In genomic region chr1:237050185-237050584, GRCh38 we compare ENCODE assay signal across 29 cellular contexts. TPM values are rescaled to one million over a fixed set of nuclear protein-coding genes. Genes with fewer than 3 reads are reported as not detected.
DNase-seq lines count a peak whose midpoint lies in the region; ATAC-seq, FAIRE-seq and TF ChIP-seq lines count a peak whose summit lies in the region.
"Had no signal": no experiment of that assay in that cellular context is flagged by ENCODE, and none has a peak within 500 bp of the region (broad histone marks: within the 10 kb centered on the region; RNA-seq: fewer than 3 reads in every experiment).

No MANE protein-coding gene starts in this region.

- H3K23me2 ChIP-seq in H1 (ENCODE audit: low read depth, low read length): no peaks in the 10 kb centered on the region; the same call in 1 of the 2 replicates

- TF ChIP-seq EP300 in H1 (IDR thresholded peaks at IDR 0.05; ENCODE audit: borderline replicate concordance in 1 of 2, low read depth in 2 of 2, low read length in 2 of 2): no peak

- H3K4me3 ChIP-seq in H1 (ENCODE audit: extremely low read depth in 1 of 4, insufficient read depth in 2 of 4, low read depth in 3 of 4, low read length in 4 of 4): no peak overlapping the region
- no peak overlapping the region for H3K4me3 ChIP-seq in trophoblast cell (ENCODE audit: low read depth, low read length)
- H3K4me3 ChIP-seq in A673 (ENCODE audit: low read depth, low read length, poor library complexity, severe bottlenecking): no peak overlapping the region
- H3K4me3 ChIP-seq: PC-9 had no signal

- no peak overlapping the region for H3K4me3 Mint-ChIP-seq in activated naive CD4-positive, alpha-beta T cell treated with anti-CD3 and anti-CD28 coated beads, Interleukin-2, amount 10 ng/mL, durations not matched to agents 7 days and 5 days
- H3K4me3 Mint-ChIP-seq: CD14-positive monocyte; CD8-positive, alpha-beta memory T cell; IgD-negative memory B cell had no signal

- no peak overlapping the region for H3K23ac ChIP-seq in H1 (ENCODE audit: insufficient read length)
- no peak overlapping the region for H3K23ac ChIP-seq in trophoblast cell (ENCODE audit: low read length)

- FAIRE-seq in H1 (lab: Jason Lieb, UNC): no peak
- FAIRE-seq: GM12891 had no signal

- POLR2A ChIA-PET in H1 (lab: Charles Lee; ENCODE audit: partially characterized antibody) (no interaction called here), A673 (lab: Charles Lee; ENCODE audit: low non-redundant PET) (no interaction called here)

- no peak overlapping the region for H3K9ac ChIP-seq in H1 (replicated peaks in 1 of 4; ENCODE audit: extremely low read depth in 1 of 4, low read depth in 3 of 4, low read length in 3 of 4)
- no peak overlapping the region for H3K9ac ChIP-seq in trophoblast cell (ENCODE audit: low read length)
- H3K9ac ChIP-seq: KMS-11 had no signal

- no peak overlapping the region for H2BK20ac ChIP-seq in H1 (ENCODE audit: low read length)

- H3K36me3 ChIP-seq in H1 (ENCODE audit: control insufficient read depth in 2 of 4, insufficient read depth in 4 of 4, low read length in 3 of 4): no peaks in the 10 kb centered on the region
- no peaks in the 10 kb centered on the region for H3K36me3 ChIP-seq in trophoblast cell (ENCODE audit: control insufficient read depth in 1 of 2, insufficient read depth in 2 of 2, low read length in 2 of 2)
- H3K36me3 ChIP-seq in A673 (ENCODE audit: insufficient read depth, low read length, poor library complexity, severe bottlenecking): no peaks in the 10 kb centered on the region
- H3K36me3 ChIP-seq: BE2C had no signal

- peaks cover 4% of the 10 kb centered on the region for H3K27me3 Mint-ChIP-seq in activated naive CD4-positive, alpha-beta T cell treated with anti-CD3 and anti-CD28 coated beads, Interleukin-2, amount 10 ng/mL, durations not matched to agents 7 days and 5 days

- H3K4me1 ChIP-seq in H1 (replicated peaks in 1 of 4; ENCODE audit: control insufficient read depth in 3 of 4, insufficient read depth in 4 of 4, low read length in 3 of 4) (peaks cover under 1 to 22% (median 14%) of the 10 kb centered on the region in 4 experiments; a peak in 6 of 7 replicates), trophoblast cell (ENCODE audit: control insufficient read depth in 1 of 2, insufficient read depth in 2 of 2, low read length in 2 of 2) (peaks cover 3 to 7% of the 10 kb centered on the region in 2 experiments), A673 (ENCODE audit: insufficient read depth, low read length, poor library complexity, severe bottlenecking) (no peaks in the 10 kb centered on the region)
- H3K4me1 ChIP-seq: BE2C had no signal

- H4K8ac ChIP-seq in H1 (ENCODE audit: extremely low read depth, insufficient read depth, low read length): no peak overlapping the region
- no peak overlapping the region for H4K8ac ChIP-seq in trophoblast cell (ENCODE audit: low read depth, low read length)

- H3K9me3 Mint-ChIP-seq in activated naive CD4-positive, alpha-beta T cell treated with anti-CD3 and anti-CD28 coated beads, Interleukin-2, amount 10 ng/mL, durations not matched to agents 7 days and 5 days: no peaks in the 10 kb centered on the region

- H2AFZ ChIP-seq in H1 (ENCODE audit: low read length): no peak overlapping the region
- no peak overlapping the region for H2AFZ ChIP-seq in trophoblast cell (ENCODE audit: insufficient read depth, low read length, poor library complexity)
- H2AFZ ChIP-seq: PC-9 had no signal

- no peak overlapping the region for H3K56ac ChIP-seq in H1 (replicated peaks; ENCODE audit: insufficient read length, low read depth, low read length)

- H3K14ac ChIP-seq in H1 (ENCODE audit: insufficient read length): no peak overlapping the region
- H3K14ac ChIP-seq in trophoblast cell (ENCODE audit: low read length): no peak overlapping the region

- TF ChIP-seq RAD21 in H1 (IDR thresholded peaks at IDR 0.05 in 1 of 2, conservative IDR thresholded peaks at IDR 0.05 in 1 of 2; ENCODE audit: low read depth in 2 of 2, low read length in 2 of 2): no peak

- intact Hi-C loops in Right ventricle myocardium superior (cut with DNase I): no loop called here
- intact Hi-C loops in Right ventricle myocardium inferior (cut with DNase I): no loop called here
- intact Hi-C loops in left ventricle myocardium superior (cut with micrococcal nuclease): no loop called here
- intact Hi-C loops in A673 (cut with micrococcal nuclease; ENCODE audit: unreplicated experiment): no loop called here

- no peaks in the 10 kb centered on the region for H4K20me1 ChIP-seq in H1 (replicated peaks in 1 of 2; ENCODE audit: control insufficient read depth in 1 of 2, insufficient read depth in 2 of 2, low read length in 2 of 2)

- H3K27ac ChIP-seq in H1 (ENCODE audit: low read depth, low read length): no peak overlapping the region
- H3K27ac ChIP-seq in trophoblast cell (ENCODE audit: low read depth, low read length): no peak overlapping the region
- no peak overlapping the region for H3K27ac ChIP-seq in A673 (ENCODE audit: low read depth, low read length, poor library complexity, severe bottlenecking)
- H3K27ac ChIP-seq: 22Rv1, KMS-11, PC-9 had no signal

- peak overlapping the region; percentile 42; the same call in 1 of the 2 replicates for H2AK5ac ChIP-seq in H1 (ENCODE audit: low read depth, low read length)
- no peak overlapping the region for H2AK5ac ChIP-seq in trophoblast cell (ENCODE audit: low read length)

- no peak for TF ChIP-seq POLR2A in H1 (IDR thresholded peaks at IDR 0.05; ENCODE audit: control extremely low read depth in 1 of 2, low read depth in 2 of 2, low read length in 2 of 2)

- H3K18ac ChIP-seq in H1 (ENCODE audit: extremely low read depth, low read length): no peak overlapping the region; the same call in none of the 2 replicates
- no peak overlapping the region for H3K18ac ChIP-seq in trophoblast cell (ENCODE audit: low read length)

- H2BK120ac ChIP-seq in H1 (replicated peaks; ENCODE audit: low read depth, low read length) (no peak overlapping the region), trophoblast cell (ENCODE audit: insufficient read depth, low read length, poor library complexity) (no peak overlapping the region)

- BruUV-seq in A673 (replicated peaks; lab: Mats Ljungman, UMichigan): no TSS peak

- H3K4ac ChIP-seq in H1 (replicated peaks; ENCODE audit: insufficient read length, low read depth, low read length): no peak overlapping the region
- H3K4ac ChIP-seq in trophoblast cell (ENCODE audit: low read depth, low read length): peak overlapping the region; percentile 19

- CTCF ChIA-PET in H1 (lab: Charles Lee; ENCODE audit: partially characterized antibody) (no interaction called here), A673 (lab: Charles Lee) (no interaction called here)
- CTCF ChIA-PET in activated naive CD4-positive, alpha-beta T cell treated with anti-CD3 and anti-CD28 coated beads, Interleukin-2, amount 10 ng/mL, durations not matched to agents 7 days and 5 days (lab: Charles Lee): no interaction called here

- H3K4me2 ChIP-seq in H1 (ENCODE audit: insufficient read depth in 1 of 2, low read depth in 2 of 2, low read length in 2 of 2) (no peak overlapping the region; a peak in 1 of 4 replicates), trophoblast cell (ENCODE audit: low read length) (no peak overlapping the region)
- H3K4me2 ChIP-seq: KMS-11, PC-9 had no signal

- H3K27me3 ChIP-seq in H1 (replicated peaks in 1 of 4; ENCODE audit: control insufficient read depth in 3 of 4, extremely low read depth in 1 of 4, insufficient read depth in 3 of 4, low read length in 3 of 4) (no peaks in the 10 kb centered on the region), trophoblast cell (ENCODE audit: insufficient read depth, low read length) (no peaks in the 10 kb centered on the region), A673 (replicated peaks; ENCODE audit: insufficient read depth, low read depth, low read length, poor library complexity) (no peaks in the 10 kb centered on the region)

- H3K4me1 Mint-ChIP-seq in activated naive CD4-positive, alpha-beta T cell treated with anti-CD3 and anti-CD28 coated beads, Interleukin-2, amount 10 ng/mL, durations not matched to agents 7 days and 5 days: no peaks in the 10 kb centered on the region
- H3K4me1 Mint-ChIP-seq: CD14-positive monocyte; CD8-positive, alpha-beta memory T cell had no signal

- H3K27ac Mint-ChIP-seq in activated naive CD4-positive, alpha-beta T cell treated with anti-CD3 and anti-CD28 coated beads, Interleukin-2, amount 10 ng/mL, durations not matched to agents 7 days and 5 days: no peak overlapping the region
- H3K27ac Mint-ChIP-seq: CD14-positive monocyte; CD8-positive, alpha-beta memory T cell; IgD-negative memory B cell had no signal

- H3K9me3 ChIP-seq in H1 (ENCODE audit: insufficient read depth in 2 of 2, low read depth in 1 of 2, low read length in 1 of 2) (no peaks in the 10 kb centered on the region), trophoblast cell (ENCODE audit: insufficient read depth, low read depth, low read length) (no peaks in the 10 kb centered on the region), A673 (ENCODE audit: low read depth, low read length, poor library complexity, severe bottlenecking) (no peaks in the 10 kb centered on the region)
- H3K9me3 ChIP-seq: BE2C had no signal

- H3K79me1 ChIP-seq in H1 (ENCODE audit: low read depth, low read length): peaks cover 8% of the 10 kb centered on the region
- peaks cover 3% of the 10 kb centered on the region for H3K79me1 ChIP-seq in trophoblast cell (ENCODE audit: low read length)

- 90% methylated on average over 6 of the region's 6 CpGs; no CpG with 5 or more reads in 1 of the 2 experiments for WGBS in H1 (ENCODE audit: extremely low coverage in 1 of 2, insufficient coverage in 1 of 2, insufficient read length in 1 of 2, insufficient replicate concordance in 2 of 2, low coverage in 1 of 2, low lambda C conversion rate in 2 of 2, missing lambda C conversion rate in 1 of 2), 2 experiments
- WGBS in trophoblast cell (ENCODE audit: extremely low coverage, insufficient coverage, insufficient read length): no CpG with 5 or more reads among the region's 6 CpGs

- DNase-seq in Right ventricle myocardium superior: no peak
- DNase-seq in Right ventricle myocardium inferior (ENCODE audit: missing footprints): no peak
- no peak for DNase-seq in H1 (ENCODE audit: low read depth in 1 of 2, low spot score in 2 of 2)
- DNase-seq in left ventricle myocardium superior: no peak
- no peak for DNase-seq in trophoblast cell
- no peak for DNase-seq in activated naive CD4-positive, alpha-beta T cell treated with anti-CD3 and anti-CD28 coated beads, Interleukin-2, amount 10 ng/mL, durations not matched to agents 7 days and 5 days
- no peak for DNase-seq in A673 (ENCODE audit: low spot score)
- DNase-seq: ACHN; BE2C; CD8-positive, alpha-beta memory T cell; DMS 273 treated with DMSO at 0.1 percent for 48 hours; DMS79; GF-D8; MM.1S; NCI-H2029 treated with DMSO at 0.1 percent for 48 hours; NCI-H446 treated with DMSO at 0.1 percent for 48 hours; NCI-H526; PC-9; SHP77 had no signal

- H2BK15ac ChIP-seq in H1 (ENCODE audit: low read length): no peak overlapping the region

- no peak overlapping the region for H4K12ac ChIP-seq in trophoblast cell (ENCODE audit: low read depth, low read length)

- peaks cover 3 to 66% of the 10 kb centered on the region in 2 experiments; a peak in 3 of 4 replicates for H3K79me2 ChIP-seq in H1 (ENCODE audit: control insufficient read depth in 1 of 2, insufficient read depth in 2 of 2, low read length in 2 of 2)
- no peaks in the 10 kb centered on the region for H3K79me2 ChIP-seq in trophoblast cell (ENCODE audit: control insufficient read depth, insufficient read depth, low read length, poor library complexity)

- H2BK5ac ChIP-seq in H1 (ENCODE audit: low read depth, low read length) (no peak overlapping the region; the same call in 1 of the 2 replicates), trophoblast cell (ENCODE audit: low read depth, low read length, poor library complexity) (no peak overlapping the region)

- TF ChIP-seq CTCF in H1 (IDR thresholded peaks at IDR 0.05; ENCODE audit: control extremely low read depth in 1 of 3, insufficient read depth in 1 of 3, low read depth in 1 of 3, low read length in 3 of 3) (no peak), A673 (conservative IDR thresholded peaks at IDR 0.05; ENCODE audit: low read depth, low read length) (no peak)

- no peak overlapping the region for H4K91ac ChIP-seq in H1 (replicated peaks; ENCODE audit: insufficient read length, low read length)
- no peak overlapping the region for H4K91ac ChIP-seq in trophoblast cell (ENCODE audit: low read depth, low read length)

- no peaks in the 10 kb centered on the region for H3K36me3 Mint-ChIP-seq in activated naive CD4-positive, alpha-beta T cell treated with anti-CD3 and anti-CD28 coated beads, Interleukin-2, amount 10 ng/mL, durations not matched to agents 7 days and 5 days
- H3K36me3 Mint-ChIP-seq: CD14-positive monocyte; CD8-positive, alpha-beta memory T cell; IgD-negative memory B cell had no signal

- H2BK12ac ChIP-seq in H1 (ENCODE audit: low read depth, low read length) (peak overlapping the region; percentile 32; the same call in 1 of the 2 replicates), trophoblast cell (ENCODE audit: low read length) (no peak overlapping the region)

- ATAC-seq in Right ventricle myocardium superior (ENCODE audit: poor library complexity): peak; percentile 26
- no peak for ATAC-seq in Right ventricle myocardium inferior
- ATAC-seq in left ventricle myocardium superior: peak; percentile 45
- ATAC-seq in GM19324 (IDR thresholded peaks at IDR 0.05; ENCODE audit: low FRiP score, unreplicated experiment): no peak
- ATAC-seq: HCT116 had no signal

- H4K5ac ChIP-seq in H1 (ENCODE audit: insufficient read length, low read depth, low read length): no peak overlapping the region

RNA-seq across cellular contexts. Expression of gene RYR2, which starts 8.2 kb away (rescaled TPM):
- 744 TPM for total RNA-seq in Right ventricle myocardium superior
- 694 TPM for total RNA-seq in Right ventricle myocardium inferior
- total RNA-seq in H1 (2021; fragmentation: NEBNext Ultra II Directional; extraction: Animal tissue kit (Norgen Biotek cat#: 25700)): 4.4 and 4.7 TPM in 2 replicates
- 1.0 and 1.3 TPM in 2 replicates for polyA plus RNA-seq in H1 (2011; rRNA removed)
- polyA plus RNA-seq in H1 (2011; cell fraction: cytosol; rRNA removed): 2.1 TPM
- 3.0 TPM for polyA plus RNA-seq in H1 (2011; cell fraction: nucleus; rRNA removed)
- 1.5 to 2.9 TPM (median 1.9 TPM) in 4 replicates for polyA plus RNA-seq in H1 (2012, experiment 1 of 2)
- polyA plus RNA-seq in H1 (2012, experiment 2 of 2): 0.22 TPM
- 3.9 TPM for polyA plus RNA-seq in H1 (2013, experiment 1 of 2)
- 3.1 TPM for polyA plus RNA-seq in H1 (2013, experiment 2 of 2)
- 11.5 and 11.6 TPM in 2 replicates for polyA minus RNA-seq in H1 (2011; rRNA and poly(A)+ RNA removed)
- 3.5 TPM for polyA minus RNA-seq in H1 (2011; cell fraction: cytosol; rRNA and poly(A)+ RNA removed)
- polyA minus RNA-seq in H1 (2011; cell fraction: nucleus; rRNA and poly(A)+ RNA removed): 25.2 TPM
- 828 TPM for total RNA-seq in left ventricle myocardium superior
- polyA plus RNA-seq in trophoblast cell (2013): 4.4 and 5.2 TPM in 2 replicates
- 2.0 and 2.8 TPM in 2 replicates for total RNA-seq in A673 (2021)
- total RNA-seq: PC-9 had no signal
- polyA plus RNA-seq: CD14-positive monocyte, IgD-negative memory B cell had no signal

RNA-seq across cellular contexts. Expression of gene MT1HL1, which starts 45.9 kb away (rescaled TPM):
- total RNA-seq in Right ventricle myocardium superior (not detected), Right ventricle myocardium inferior (not detected), left ventricle myocardium superior (not detected), A673 (2021) (not detected in 2 replicates)
- total RNA-seq in H1 (2021; fragmentation: NEBNext Ultra II Directional; extraction: Animal tissue kit (Norgen Biotek cat#: 25700)): not detected in 2 replicates
- polyA plus RNA-seq in H1 (2011; rRNA removed): not detected in 2 replicates
- not detected for polyA plus RNA-seq in H1 (2011; cell fraction: cytosol; rRNA removed)
- not detected for polyA plus RNA-seq in H1 (2011; cell fraction: nucleus; rRNA removed)
- polyA plus RNA-seq in H1 (2012, experiment 1 of 2): not detected in 4 replicates
- not detected for polyA plus RNA-seq in H1 (2012, experiment 2 of 2)
- not detected for polyA plus RNA-seq in H1 (2013, experiment 1 of 2)
- not detected for polyA plus RNA-seq in H1 (2013, experiment 2 of 2)
- not detected in 2 replicates for polyA minus RNA-seq in H1 (2011; rRNA and poly(A)+ RNA removed)
- not detected for polyA minus RNA-seq in H1 (2011; cell fraction: cytosol; rRNA and poly(A)+ RNA removed)
- not detected for polyA minus RNA-seq in H1 (2011; cell fraction: nucleus; rRNA and poly(A)+ RNA removed)
- not detected in 2 replicates for polyA plus RNA-seq in trophoblast cell (2013)
- total RNA-seq: CD8-positive, alpha-beta memory T cell; H4; PC-9; RPMI7951; SK-MEL-5 had no signal
- polyA plus RNA-seq: CD14-positive monocyte; CD8-positive, alpha-beta memory T cell; IgD-negative memory B cell had no signal

Comparison
In these comparisons a context has a peak if more than half of its experiments do, and no peak if none do; other contexts are left out.
1. ATAC-seq: peak in Right ventricle myocardium superior (single experiment) and left ventricle myocardium superior (single experiment); none in Right ventricle myocardium inferior (single experiment) and GM19324 (single experiment).
2. RNA of gene RYR2, which starts 8.2 kb away (total RNA-seq): 828 TPM in left ventricle myocardium superior (single experiment), 744 TPM in Right ventricle myocardium superior (single experiment) and 694 TPM in Right ventricle myocardium inferior (single experiment); 4.4 to 4.7 TPM in H1 and 2.0 to 2.8 TPM in A673; every median in the first group is over 100 times any median in the second.